In the genomic region with DNA sequence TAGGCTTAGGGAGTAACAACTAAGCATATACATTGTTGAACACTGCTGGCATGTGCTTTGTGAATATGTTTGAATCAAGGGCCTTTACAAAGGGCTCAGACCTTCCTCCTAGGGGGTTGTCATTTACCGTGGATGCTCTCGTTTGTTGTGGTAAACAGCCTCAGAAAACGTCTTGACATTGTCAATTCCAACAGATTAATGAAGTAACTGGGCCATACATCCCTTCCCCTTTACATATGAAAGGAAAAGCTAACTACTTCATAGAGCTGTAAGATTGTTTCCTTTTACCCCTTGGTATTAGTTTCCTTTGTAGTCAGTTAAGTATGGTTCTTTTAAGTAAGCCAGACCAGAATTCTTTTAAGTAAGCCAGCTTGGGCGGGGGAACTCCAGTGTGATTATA, we compare ENCODE assay signal across 18 cellular contexts. TPM values are rescaled to one million over a fixed set of nuclear protein-coding genes. Genes with fewer than 3 reads are reported as not detected.
DNase-seq lines count a peak whose midpoint lies in the region; ATAC-seq and TF ChIP-seq lines count a peak whose summit lies in the region.
"Had no signal": no experiment of that assay in that cellular context is flagged by ENCODE, and none has a peak within 500 bp of the region (broad histone marks: within the 10 kb centered on the region; RNA-seq: fewer than 3 reads in every experiment).

No MANE protein-coding gene starts in this region.

- H3F3A ChIP-seq in neural progenitor cell (ENCODE audit: low read depth), result peaks cover 54% of the 10 kb centered on the region

- H3K36me3 Mint-ChIP-seq in neural progenitor cell, result no peaks in the 10 kb centered on the region
- H3K36me3 Mint-ChIP-seq: CD4-positive, CD25-positive, alpha-beta regulatory T cell had no signal

- no peak for TF ChIP-seq CTCF in neural progenitor cell (IDR thresholded peaks at IDR 0.05)
- no peak for TF ChIP-seq CTCF in GM10248 (IDR thresholded peaks at IDR 0.05; ENCODE audit: control extremely low read depth, extremely low read depth, low read depth, missing control alignments)

- H3K27me3 ChIP-seq in adipocyte (replicated peaks; ENCODE audit: control insufficient read depth, insufficient read depth, low read length) (no peaks in the 10 kb centered on the region), iPS-18a (ENCODE audit: control insufficient read depth, insufficient read depth, low read length) (peaks cover 14% of the 10 kb centered on the region), neural progenitor cell (no peaks in the 10 kb centered on the region), Karpas-422 (ENCODE audit: low read length) (no peaks in the 10 kb centered on the region)

- no peaks in the 10 kb centered on the region for H4K20me1 ChIP-seq in neural progenitor cell (ENCODE audit: low read depth)
- no peaks in the 10 kb centered on the region for H4K20me1 ChIP-seq in Karpas-422 (ENCODE audit: insufficient read depth, low read depth, low read length)

- H3K9me3 ChIP-seq in adipocyte (ENCODE audit: control insufficient read depth, low read length) (no peaks in the 10 kb centered on the region), iPS-18a (ENCODE audit: control insufficient read depth, low read depth, low read length) (no peaks in the 10 kb centered on the region), neural progenitor cell (ENCODE audit: low read depth) (no peaks in the 10 kb centered on the region), Karpas-422 (ENCODE audit: low read length) (peaks cover 18% of the 10 kb centered on the region)
- H3K9me3 ChIP-seq: Caco-2 had no signal

- ATAC-seq in HG02610 (IDR thresholded peaks at IDR 0.05; ENCODE audit: unreplicated experiment), result peak; percentile 52
- no peak for ATAC-seq in HG02623 (IDR thresholded peaks at IDR 0.05; ENCODE audit: unreplicated experiment)
- ATAC-seq: PC-3 had no signal

- H3K27me3 Mint-ChIP-seq in neural progenitor cell (ENCODE audit: insufficient read depth, low read depth), result no peaks in the 10 kb centered on the region
- H3K27me3 Mint-ChIP-seq: CD4-positive, CD25-positive, alpha-beta regulatory T cell had no signal

- no peaks in the 10 kb centered on the region for H3K4me1 ChIP-seq in adipocyte (ENCODE audit: control insufficient read depth, insufficient read depth, low read length)
- H3K4me1 ChIP-seq in iPS-18a (ENCODE audit: control insufficient read depth, low read depth, low read length), result peaks cover 51% of the 10 kb centered on the region
- H3K4me1 ChIP-seq in neural progenitor cell, result peaks cover 70% of the 10 kb centered on the region
- peaks cover 18% of the 10 kb centered on the region for H3K4me1 ChIP-seq in Karpas-422 (ENCODE audit: low read length)
- H3K4me1 ChIP-seq: Caco-2 had no signal

- H3K4me3 ChIP-seq in adipocyte (ENCODE audit: low read length) (no peak overlapping the region), iPS-18a (ENCODE audit: low read length) (peak overlapping the region; percentile 46), neural progenitor cell (peak overlapping the region; percentile 25), Karpas-422 (ENCODE audit: low read length) (no peak overlapping the region)

- H3K36me3 ChIP-seq in adipocyte (ENCODE audit: control insufficient read depth, insufficient read depth, low read length, severe bottlenecking) (no peaks in the 10 kb centered on the region), iPS-18a (ENCODE audit: control insufficient read depth, low read depth, low read length) (no peaks in the 10 kb centered on the region), neural progenitor cell (no peaks in the 10 kb centered on the region), Karpas-422 (ENCODE audit: insufficient read depth, low read length) (no peaks in the 10 kb centered on the region)

- peak overlapping the region; percentile 56 for H3K4me3 Mint-ChIP-seq in neural progenitor cell
- H3K4me3 Mint-ChIP-seq: CD4-positive, CD25-positive, alpha-beta regulatory T cell had no signal

- CTCF ChIA-PET in GM10248 (lab: Yijun Ruan, JAX), result no interaction called here

- no peak overlapping the region for H2AFZ ChIP-seq in neural progenitor cell (replicated peaks)
- H2AFZ ChIP-seq in Karpas-422 (ENCODE audit: low read length), result no peak overlapping the region

- no peak overlapping the region for H3K9ac ChIP-seq in adipocyte (ENCODE audit: low read length)
- H3K9ac ChIP-seq in iPS-18a (ENCODE audit: low read length), result no peak overlapping the region
- no peak overlapping the region for H3K9ac ChIP-seq in neural progenitor cell
- no peak overlapping the region for H3K9ac ChIP-seq in Karpas-422 (ENCODE audit: low read length)

- peak overlapping the region; percentile 76 for H3K4me2 ChIP-seq in neural progenitor cell
- H3K4me2 ChIP-seq in Karpas-422 (ENCODE audit: low read depth, low read length, poor library complexity, severe bottlenecking), result no peak overlapping the region

- H3K79me2 ChIP-seq in neural progenitor cell (ENCODE audit: low read depth) (peaks cover 27% of the 10 kb centered on the region), Karpas-422 (ENCODE audit: low read length) (no peaks in the 10 kb centered on the region)

- DNase-seq in adipocyte (ENCODE audit: low read depth) (peak; percentile 14), neural progenitor cell (ENCODE audit: low spot score) (peak; percentile 84), GM10248 (ENCODE audit: extremely low spot score) (no peak), NCI-H1694 (lab: John Stamatoyannopoulos, UW) (no peak), Karpas-422 (no peak)
- DNase-seq: Caco-2; CD4-positive, CD25-positive, alpha-beta regulatory T cell; EL; MV-4-11; NCI-H1417 treated with DMSO at 0.1 percent for 48 hours; NCI-H2029 treated with DMSO at 0.1 percent for 48 hours; NCI-H510A; NCI-H774; PC-3 had no signal

- POLR2A ChIA-PET in GM10248 (lab: Yijun Ruan, JAX), result no interaction called here

- H3K9me2 ChIP-seq in Karpas-422 (replicated peaks; ENCODE audit: insufficient read depth, low read length), result no peaks in the 10 kb centered on the region

- H3K4me1 Mint-ChIP-seq in neural progenitor cell, result peaks cover 36% of the 10 kb centered on the region
- H3K4me1 Mint-ChIP-seq: CD4-positive, CD25-positive, alpha-beta regulatory T cell had no signal

- H3K9me3 Mint-ChIP-seq in neural progenitor cell, result no peaks in the 10 kb centered on the region

- H3K27ac ChIP-seq in iPS-18a (ENCODE audit: low read length) (peak overlapping the region; percentile 68), neural progenitor cell (peak overlapping the region; percentile 88), Karpas-422 (ENCODE audit: low read length) (no peak overlapping the region)
- H3K27ac ChIP-seq: RWPE1 had no signal

- peak overlapping the region; percentile 94 for H3K27ac Mint-ChIP-seq in neural progenitor cell
- H3K27ac Mint-ChIP-seq: CD4-positive, CD25-positive, alpha-beta regulatory T cell had no signal

RNA-seq across cellular contexts. Expression of gene FAT4, which starts 42.9 kb away (rescaled TPM):
- total RNA-seq in neural progenitor cell (ENCODE audit: low replicate concordance), result 7.4 and 8.5 TPM in 2 replicates
- total RNA-seq in Karpas-422 (2014; rRNA removed; shearing (Covaris generic); ENCODE audit: low replicate concordance), result 7.4 and 12.2 TPM in 2 replicates

Comparison
In these comparisons a context has a peak if more than half of its experiments do, and no peak if none do; other contexts are left out.
1. DNase-seq: peak in adipocyte (single experiment) and neural progenitor cell (single experiment); none in GM10248 (single experiment), NCI-H1694 (single experiment) and Karpas-422 (single experiment).
2. H3K4me3 ChIP-seq: peak in iPS-18a (single experiment) and neural progenitor cell (single experiment); none in adipocyte (single experiment) and Karpas-422 (single experiment).